ENCODE assay signal across 25 cellular contexts in genomic region chr5:132734687-132735086, GRCh38. TPM values are rescaled to one million over a fixed set of nuclear protein-coding genes. Genes with fewer than 3 reads are reported as not detected.
"Had no signal": no experiment of that assay in that cellular context is flagged by ENCODE, and none has a peak within 500 bp of the region (broad histone marks: within the 10 kb centered on the region; RNA-seq: fewer than 3 reads in every experiment).

No MANE protein-coding gene starts in this region.

- H3K9me3 Mint-ChIP-seq: naive thymus-derived CD4-positive, alpha-beta T cell; neural progenitor cell; stimulated activated memory B cell treated with anti-CD40 and anti-IgM and Interleukin-4, amounts not matched to agents 10 μg/mL and 1 μg/mL and 100 μg/mL, for 72 hours; stimulated activated naive CD8-positive, alpha-beta T cell treated with anti-CD3 and anti-CD28 coated beads, Interleukin-15, Interleukin-2, amounts not matched to agents 100 ng/mL and 50 ng/mL, for 24 hours had no signal

- H3K27me3 Mint-ChIP-seq: stimulated activated memory B cell treated with anti-CD40 and anti-IgM and Interleukin-4, amounts not matched to agents 10 μg/mL and 1 μg/mL and 100 μg/mL, for 72 hours; stimulated activated naive CD8-positive, alpha-beta T cell treated with anti-CD3 and anti-CD28 coated beads, Interleukin-15, Interleukin-2, amounts not matched to agents 100 ng/mL and 50 ng/mL, for 24 hours had no signal

- H2AFZ ChIP-seq: neural progenitor cell had no signal

- H3K36me3 ChIP-seq: gastrocnemius medialis, neural progenitor cell, pancreas, right lobe of liver had no signal

- H3K4me3 ChIP-seq: coronary artery, gastrocnemius medialis, heart right ventricle, neural progenitor cell, pancreas, psoas muscle, right lobe of liver, testis, tibial nerve had no signal

- H3K4me2 ChIP-seq: neural progenitor cell had no signal

- H3K9ac ChIP-seq: neural progenitor cell had no signal

- H3K27me3 ChIP-seq: gastrocnemius medialis, pancreas, right lobe of liver, testis had no signal

- DNase-seq: effector CD8-positive, alpha-beta T cell; gastrocnemius medialis; heart right ventricle; hypothalamus; kidney glomerular epithelial cell; mesendoderm; naive thymus-derived CD4-positive, alpha-beta T cell; nucleus accumbens; pancreas; psoas muscle; retina; right lobe of liver; stimulated activated CD4-positive, alpha-beta T cell treated with anti-CD3 and anti-CD28 coated beads, Interleukin-4, amount 100 ng/mL, for 1 hour; stimulated activated CD8-positive, alpha-beta memory T cell treated with anti-CD3 and anti-CD28 coated beads, Interleukin-4, amount 100 ng/mL, for 48 hours; testis had no signal

- FAIRE-seq: islet of Langerhans, pancreas had no signal

- H3K27ac Mint-ChIP-seq: naive thymus-derived CD4-positive, alpha-beta T cell; neural progenitor cell; stimulated activated memory B cell treated with anti-CD40 and anti-IgM and Interleukin-4, amounts not matched to agents 10 μg/mL and 1 μg/mL and 100 μg/mL, for 72 hours; stimulated activated naive CD8-positive, alpha-beta T cell treated with anti-CD3 and anti-CD28 coated beads, Interleukin-15, Interleukin-2, amounts not matched to agents 100 ng/mL and 50 ng/mL, for 24 hours had no signal

- H3K27ac ChIP-seq: coronary artery, gastrocnemius medialis, heart right ventricle, neural progenitor cell, pancreas, psoas muscle, right lobe of liver, testis, tibial nerve had no signal

- H3K4me3 Mint-ChIP-seq: neural progenitor cell; stimulated activated memory B cell treated with anti-CD40 and anti-IgM and Interleukin-4, amounts not matched to agents 10 μg/mL and 1 μg/mL and 100 μg/mL, for 72 hours; stimulated activated naive CD8-positive, alpha-beta T cell treated with anti-CD3 and anti-CD28 coated beads, Interleukin-15, Interleukin-2, amounts not matched to agents 100 ng/mL and 50 ng/mL, for 24 hours had no signal

- H3K4me1 ChIP-seq: neural progenitor cell had no signal

- ATAC-seq: gastrocnemius medialis; heart right ventricle; naive thymus-derived CD4-positive, alpha-beta T cell; pancreas; psoas muscle; right lobe of liver; stimulated activated memory B cell treated with anti-CD40 and anti-IgM and Interleukin-4, amounts not matched to agents 10 μg/mL and 1 μg/mL and 100 μg/mL, for 72 hours had no signal

- H3K9me3 ChIP-seq: gastrocnemius medialis, heart right ventricle, pancreas, psoas muscle, right lobe of liver, testis, tibial nerve had no signal

RNA-seq across cellular contexts. Expression of gene CCNI2, which starts 12.5 kb away (rescaled TPM):
- total RNA-seq: chondrocyte, fibroblast of lung, gastrocnemius medialis, lung microvascular endothelial cell, psoas muscle, subcutaneous adipose tissue, tibial nerve had no signal
- polyA plus RNA-seq: fibroblast of lung, psoas muscle had no signal
